In genomic region chr3:112074616-112075497, GRCh38 we compare ENCODE assay signal across 8 cellular contexts. TPM values are rescaled to one million over a fixed set of nuclear protein-coding genes. Genes with fewer than 3 reads are reported as not detected.
DNase-seq lines count a peak whose midpoint lies in the region; ATAC-seq and TF ChIP-seq lines count a peak whose summit lies in the region.

No MANE protein-coding gene starts in this region.

- H3K9me3 ChIP-seq in neural progenitor cell (ENCODE audit: low read depth): no peaks in the 10 kb centered on the region
- H3K9me3 ChIP-seq in psoas muscle: no peaks in the 10 kb centered on the region

- DNase-seq in AG09309 (ENCODE audit: low read depth) (peak; percentile 63), RWPE1 (ENCODE audit: low spot score) (peak; percentile 98), neural progenitor cell (ENCODE audit: low spot score) (no peak), KG1 (lab: John Stamatoyannopoulos, UW) (no peak), psoas muscle (no peak)
- no peak for DNase-seq in central memory CD8-positive, alpha-beta T cell (ENCODE audit: low spot score in 2 of 2)

- H3K4me2 ChIP-seq in neural progenitor cell: no peak overlapping the region

- H3K4me1 Mint-ChIP-seq in central memory CD8-positive, alpha-beta T cell: no peaks in the 10 kb centered on the region
- H3K4me1 Mint-ChIP-seq in neural progenitor cell: peaks cover 10% of the 10 kb centered on the region

- ATAC-seq in GM18907 (IDR thresholded peaks at IDR 0.05; ENCODE audit: unreplicated experiment) (peak; percentile 88), HG03442 (IDR thresholded peaks at IDR 0.05; ENCODE audit: unreplicated experiment) (peak; percentile 98), psoas muscle (no peak)
- peak; percentile 42 for ATAC-seq in central memory CD8-positive, alpha-beta T cell (replicated peaks; ENCODE audit: extremely low read depth, poor library complexity, severe bottlenecking)

- TF ChIP-seq CTCF in AG09309 (IDR thresholded peaks at IDR 0.05; ENCODE audit: control insufficient read depth, insufficient read depth, low read depth, low read length, missing control alignments) (no peak), RWPE1 (conservative IDR thresholded peaks at IDR 0.05; ENCODE audit: low read depth) (no peak), neural progenitor cell (IDR thresholded peaks at IDR 0.05) (no peak), psoas muscle (IDR thresholded peaks at IDR 0.05) (no peak)

- H3K27ac ChIP-seq in RWPE1: peak overlapping the region; percentile 89
- H3K27ac ChIP-seq in neural progenitor cell: no peak overlapping the region
- no peak overlapping the region for H3K27ac ChIP-seq in psoas muscle

- H3K4me3 Mint-ChIP-seq in central memory CD8-positive, alpha-beta T cell: no peak overlapping the region
- no peak overlapping the region for H3K4me3 Mint-ChIP-seq in neural progenitor cell

- H3K27me3 ChIP-seq in neural progenitor cell (no peaks in the 10 kb centered on the region), psoas muscle (ENCODE audit: insufficient read depth in 3 of 3, low read length in 2 of 3) (peaks cover 0 to 4% (median 0%) of the 10 kb centered on the region in 3 donors)

- intact Hi-C loops in psoas muscle (cut with DNase I): no loop called here

- H3K36me3 Mint-ChIP-seq in central memory CD8-positive, alpha-beta T cell (ENCODE audit: insufficient read depth): no peaks in the 10 kb centered on the region
- no peaks in the 10 kb centered on the region for H3K36me3 Mint-ChIP-seq in neural progenitor cell

- POLR2A ChIA-PET in RWPE1 (lab: Yijun Ruan, JAX; ENCODE audit: low non-redundant PET): no interaction called here

- WGBS in psoas muscle, 3 donors: 44 to 48% (median 48%) methylated on average over 6 of the region's 6 CpGs

- no peak overlapping the region for H3K9ac ChIP-seq in neural progenitor cell

- no peaks in the 10 kb centered on the region for H3K4me1 ChIP-seq in neural progenitor cell
- H3K4me1 ChIP-seq in psoas muscle: no peaks in the 10 kb centered on the region

- H3K27ac Mint-ChIP-seq in central memory CD8-positive, alpha-beta T cell (ENCODE audit: low read depth): no peak overlapping the region
- H3K27ac Mint-ChIP-seq in neural progenitor cell: no peak overlapping the region

- no peak overlapping the region for H3K4me3 ChIP-seq in AG09309 (ENCODE audit: control insufficient read depth, low read depth, low read length)
- no peak overlapping the region for H3K4me3 ChIP-seq in neural progenitor cell
- H3K4me3 ChIP-seq in psoas muscle: no peak overlapping the region

- H3K27me3 Mint-ChIP-seq in central memory CD8-positive, alpha-beta T cell: peaks cover 20% of the 10 kb centered on the region
- H3K27me3 Mint-ChIP-seq in neural progenitor cell (ENCODE audit: insufficient read depth, low read depth): no peaks in the 10 kb centered on the region

- H3K9me3 Mint-ChIP-seq in central memory CD8-positive, alpha-beta T cell: no peaks in the 10 kb centered on the region
- H3K9me3 Mint-ChIP-seq in neural progenitor cell: peaks cover 2% of the 10 kb centered on the region

- H3K36me3 ChIP-seq in neural progenitor cell (no peaks in the 10 kb centered on the region), psoas muscle (ENCODE audit: insufficient read depth in 1 of 2, low read depth in 1 of 2) (no peaks in the 10 kb centered on the region)

- H3K79me2 ChIP-seq in neural progenitor cell (ENCODE audit: low read depth): no peaks in the 10 kb centered on the region

- H3F3A ChIP-seq in neural progenitor cell (ENCODE audit: low read depth): no peaks in the 10 kb centered on the region

- H4K20me1 ChIP-seq in neural progenitor cell (ENCODE audit: low read depth): no peaks in the 10 kb centered on the region

- CTCF ChIA-PET in RWPE1 (lab: Yijun Ruan, JAX): no interaction called here

- H2AFZ ChIP-seq in neural progenitor cell (replicated peaks): peak overlapping the region; percentile 45

RNA-seq across cellular contexts. Expression of gene C3orf52, which starts 11.3 kb away (rescaled TPM):
- 2.4 and 4.9 TPM in 2 replicates for total RNA-seq in neural progenitor cell (ENCODE audit: low replicate concordance)
- 1 to 10 TPM in 3 of 4 donors, under 1 TPM in 1; 0.86 to 2.8 (median 2.0) TPM for total RNA-seq in psoas muscle
- 1 to 10 TPM in 2 of 3 donors, under 1 TPM in 1; 0.62 to 5.9 (median 1.9) TPM for polyA plus RNA-seq in psoas muscle

RNA-seq across cellular contexts. Expression of gene TMPRSS7, which starts 40.3 kb away (rescaled TPM):
- total RNA-seq in neural progenitor cell (ENCODE audit: low replicate concordance) (not detected in 2 replicates), psoas muscle (not detected)
- polyA plus RNA-seq in psoas muscle: not detected

RNA-seq across cellular contexts. Expression of gene GCSAM, which starts 58.2 kb away (rescaled TPM):
- total RNA-seq in neural progenitor cell (ENCODE audit: low replicate concordance) (not detected in 2 replicates), psoas muscle (not detected)
- polyA plus RNA-seq in psoas muscle: under 1 TPM; 0.01 to 0.25 (median 0.04) TPM

Comparison
In these comparisons a context has a peak if more than half of its experiments do, and no peak if none do; other contexts are left out.
1. DNase-seq: peak in AG09309 (single experiment) and RWPE1 (single experiment); none in central memory CD8-positive, alpha-beta T cell (0 of 2), neural progenitor cell (single experiment), KG1 (single experiment) and psoas muscle (0 of 2).
2. ATAC-seq: peak in GM18907 (single experiment), HG03442 (single experiment) and central memory CD8-positive, alpha-beta T cell (single experiment); none in psoas muscle (0 of 4).